1 cellular context compared by ENCODE assay signal in genomic region chr19:19224852-19225494, GRCh38.
TF ChIP-seq lines count a peak whose summit lies in the region.

No MANE protein-coding gene starts in this region.

TF ChIP-seq in K562, 482 proteins besides CTCF, POLR2A, EP300 and RAD21 (continued from another document and continues in another):
- peak; percentile 99 for TF ChIP-seq RERE (CRISPR knock-in tag; IDR thresholded peaks at IDR 0.05; ENCODE audit: borderline replicate concordance)
- TF ChIP-seq UBTF (IDR thresholded peaks at IDR 0.05; ENCODE audit: borderline replicate concordance in 1 of 2, low read depth in 2 of 2, low read length in 2 of 2) = peak in 1 of 2 experiments; percentile 74; a peak in 2 of 4 replicates
- TF ChIP-seq MTA3 (IDR thresholded peaks at IDR 0.05; ENCODE audit: borderline replicate concordance) = peak; percentile 87; the same call in 1 of the 2 replicates
- TF ChIP-seq MYBL2 (IDR thresholded peaks at IDR 0.05; ENCODE audit: low read depth) = no peak
- TF ChIP-seq MYBL2 (CRISPR knock-in tag; IDR thresholded peaks at IDR 0.05; ENCODE audit: borderline replicate concordance) = 0 out of 2 replicates have a peak, but pooled peaks have one; percentile 65
- 0 out of 2 replicates have a peak, but pooled peaks have one; percentile 18 for TF ChIP-seq PML (IDR thresholded peaks at IDR 0.05; ENCODE audit: low read length)
- TF ChIP-seq ZNF76 (CRISPR knock-in tag; IDR thresholded peaks at IDR 0.05; ENCODE audit: borderline replicate concordance) = 0 out of 2 replicates have a peak, but pooled peaks have one; percentile 77
- TF ChIP-seq ELF1 (tag; IDR thresholded peaks at IDR 0.05) = 0 out of 2 replicates have a peak, but pooled peaks have one; percentile 46
- peak in 2 of 3 experiments; percentile 27 to 46 for TF ChIP-seq YY1 (IDR thresholded peaks at IDR 0.05; ENCODE audit: borderline replicate concordance in 1 of 3, control insufficient read depth in 1 of 3, extremely low read depth in 1 of 3, insufficient read depth in 3 of 3, insufficient read length in 1 of 3, insufficient replicate concordance in 2 of 3, low read depth in 1 of 3, low read length in 2 of 3)
- TF ChIP-seq TGIF2 (CRISPR knock-in tag; IDR thresholded peaks at IDR 0.05) = peak; percentile 98; the same call in 1 of the 2 replicates
- TF ChIP-seq ZNF224 (CRISPR knock-in tag; IDR thresholded peaks at IDR 0.05) = peak; percentile 87; the same call in 1 of the 2 replicates
- TF ChIP-seq ATF7 (IDR thresholded peaks at IDR 0.05) = peak; percentile 87
- 0 out of 2 replicates have a peak, but pooled peaks have one; percentile 33 for TF ChIP-seq AFF4 (CRISPR knock-in tag; IDR thresholded peaks at IDR 0.05)
- no peak for TF ChIP-seq PHTF2 (CRISPR knock-in tag; IDR thresholded peaks at IDR 0.05)
- peak; percentile 18; the same call in 1 of the 2 replicates for TF ChIP-seq BHLHE40 (IDR thresholded peaks at IDR 0.05; ENCODE audit: low read length)
- TF ChIP-seq RCOR1 (IDR thresholded peaks at IDR 0.05; ENCODE audit: borderline replicate concordance in 1 of 2, low read depth in 2 of 2, low read length in 2 of 2) = peak in 1 of 2 experiments; percentile 67; a peak in 2 of 4 replicates
- TF ChIP-seq CREB3L1 (IDR thresholded peaks at IDR 0.05; ENCODE audit: borderline replicate concordance, low read depth) = peak; percentile 94
- TF ChIP-seq HMGN3 (IDR thresholded peaks at IDR 0.05; ENCODE audit: borderline replicate concordance, extremely low read depth, insufficient read length, low read depth, low read length) = peak; percentile 38
- TF ChIP-seq ARID4B (CRISPR knock-in tag; IDR thresholded peaks at IDR 0.05) = peak; percentile 63; the same call in 1 of the 2 replicates
